2 cellular contexts compared by ENCODE assay signal in genomic region chr6:9623228-9623832, GRCh38.
TF ChIP-seq lines count a peak whose summit lies in the region.

No MANE protein-coding gene starts in this region.

TF ChIP-seq in IMR-90, 13 proteins besides CTCF, POLR2A, EP300 and RAD21:
- TF ChIP-seq CEBPB (IDR thresholded peaks at IDR 0.05; ENCODE audit: low read depth, low read length) (no peak), FOS (IDR thresholded peaks at IDR 0.05; ENCODE audit: low read depth, low read length) (no peak), ELK1 (IDR thresholded peaks at IDR 0.05; ENCODE audit: borderline replicate concordance, low read depth, low read length) (no peak), MAZ (IDR thresholded peaks at IDR 0.05; ENCODE audit: borderline replicate concordance, low read depth, low read length) (no peak), RCOR1 (IDR thresholded peaks at IDR 0.05; ENCODE audit: insufficient replicate concordance, low read length) (no peak), MAFK (IDR thresholded peaks at IDR 0.05; ENCODE audit: low read depth, low read length) (no peak), USF2 (IDR thresholded peaks at IDR 0.05; ENCODE audit: low read depth, low read length) (no peak), BHLHE40 (IDR thresholded peaks at IDR 0.05; ENCODE audit: low read depth, low read length) (no peak)

TF ChIP-seq in HepG2, 621 proteins besides CTCF, POLR2A, EP300 and RAD21:
- TF ChIP-seq NFATC3 (CRISPR knock-in tag; IDR thresholded peaks at IDR 0.05) (no peak), ARNT2 (CRISPR knock-in tag; IDR thresholded peaks at IDR 0.05; ENCODE audit: low read depth) (no peak), ZNF160 (CRISPR knock-in tag; IDR thresholded peaks at IDR 0.05) (no peak), WIZ (CRISPR knock-in tag; IDR thresholded peaks at IDR 0.05) (no peak), ZNF564 (CRISPR knock-in tag; IDR thresholded peaks at IDR 0.05) (no peak), ZSCAN20 (CRISPR knock-in tag; IDR thresholded peaks at IDR 0.05; ENCODE audit: borderline replicate concordance) (no peak), HDAC1 (CRISPR knock-in tag; IDR thresholded peaks at IDR 0.05) (no peak), MED8 (CRISPR knock-in tag; IDR thresholded peaks at IDR 0.05; ENCODE audit: insufficient replicate concordance) (no peak)
- TF ChIP-seq, protein P1, sequence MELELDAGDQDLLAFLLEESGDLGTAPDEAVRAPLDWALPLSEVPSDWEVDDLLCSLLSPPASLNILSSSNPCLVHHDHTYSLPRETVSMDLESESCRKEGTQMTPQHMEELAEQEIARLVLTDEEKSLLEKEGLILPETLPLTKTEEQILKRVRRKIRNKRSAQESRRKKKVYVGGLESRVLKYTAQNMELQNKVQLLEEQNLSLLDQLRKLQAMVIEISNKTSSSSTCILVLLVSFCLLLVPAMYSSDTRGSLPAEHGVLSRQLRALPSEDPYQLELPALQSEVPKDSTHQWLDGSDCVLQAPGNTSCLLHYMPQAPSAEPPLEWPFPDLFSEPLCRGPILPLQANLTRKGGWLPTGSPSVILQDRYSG (CRISPR knock-in tag; IDR thresholded peaks at IDR 0.05): no peak
